ENCODE assay signal across 2 cellular contexts in genomic region chr5:29309359-29309758, GRCh38.
A peak's percentile ranks its signal among the peaks of the same experiment; 100 is the strongest.
TF ChIP-seq lines count a peak whose summit lies in the region.

No MANE protein-coding gene starts in this region.

TF ChIP-seq in HepG2, 621 proteins besides CTCF, POLR2A, EP300 and RAD21 (continued from another document):
- TF ChIP-seq ZBED4 (CRISPR knock-in tag; IDR thresholded peaks at IDR 0.05; ENCODE audit: borderline replicate concordance) = no peak

TF ChIP-seq in K562, 482 proteins besides CTCF, POLR2A, EP300 and RAD21:
- TF ChIP-seq UBTF (IDR thresholded peaks at IDR 0.05; ENCODE audit: borderline replicate concordance in 1 of 2, low read depth in 2 of 2, low read length in 2 of 2) = no peak
- no peak for TF ChIP-seq SMARCA5 (IDR thresholded peaks at IDR 0.05)
- no peak for TF ChIP-seq ZBTB8A (IDR thresholded peaks at IDR 0.05; ENCODE audit: partially characterized antibody)
- TF ChIP-seq CAMTA2 (CRISPR knock-in tag; conservative IDR thresholded peaks at IDR 0.05) = no peak
- TF ChIP-seq MAFG (tag; conservative IDR thresholded peaks at IDR 0.05) = peak; percentile 18; the same call in 1 of the 2 replicates
- no peak for TF ChIP-seq TFAP4 (CRISPR knock-in tag; IDR thresholded peaks at IDR 0.05; ENCODE audit: borderline replicate concordance)
- no peak for TF ChIP-seq L3MBTL2 (IDR thresholded peaks at IDR 0.05)
- TF ChIP-seq ZNF316 (IDR thresholded peaks at IDR 0.05) = peak; percentile 70
- TF ChIP-seq MCM7 (IDR thresholded peaks at IDR 0.05) = no peak
- no peak for TF ChIP-seq COPS2 (conservative IDR thresholded peaks at IDR 0.05)
- no peak for TF ChIP-seq ZNF77 (CRISPR knock-in tag; IDR thresholded peaks at IDR 0.05)
- TF ChIP-seq FOXO4 (CRISPR knock-in tag; IDR thresholded peaks at IDR 0.05) = no peak
- no peak for TF ChIP-seq SIN3B (IDR thresholded peaks at IDR 0.05; ENCODE audit: low read depth)
- no peak for TF ChIP-seq HMGXB4 (CRISPR knock-in tag; IDR thresholded peaks at IDR 0.05)
- TF ChIP-seq C11orf30 (IDR thresholded peaks at IDR 0.05; ENCODE audit: low read depth) = peak; percentile 40
- TF ChIP-seq NBN (IDR thresholded peaks at IDR 0.05; ENCODE audit: low read depth) = no peak
